Comparison of ENCODE assay signal across 11 cellular contexts in genomic region chr4:77636902-77637301, GRCh38. TPM values are rescaled to one million over a fixed set of nuclear protein-coding genes. Genes with fewer than 3 reads are reported as not detected.
DNase-seq lines count a peak whose midpoint lies in the region; ATAC-seq and TF ChIP-seq lines count a peak whose summit lies in the region.
"Had no signal": no experiment of that assay in that cellular context is flagged by ENCODE, and none has a peak within 500 bp of the region (broad histone marks: within the 10 kb centered on the region; RNA-seq: fewer than 3 reads in every experiment).

No MANE protein-coding gene starts in this region.

- H3K4me3 Mint-ChIP-seq in activated CD4-positive, alpha-beta memory T cell treated with anti-CD3 and anti-CD28 coated beads, Interleukin-2, amount 10 ng/mL, durations not matched to agents 7 days and 5 days, result no peak overlapping the region
- no peak overlapping the region for H3K4me3 Mint-ChIP-seq in activated T-cell treated with anti-CD3 and anti-CD28 coated beads, Interleukin-2, amount 50 U/mL, for 72 hours

- H3K4me3 ChIP-seq in left ventricle myocardium inferior (no peak overlapping the region), SJCRH30 (no peak overlapping the region), transverse colon (no peak overlapping the region), psoas muscle (no peak overlapping the region)
- H3K4me3 ChIP-seq: upper lobe of right lung had no signal

- TF ChIP-seq CTCF in left ventricle myocardium inferior (IDR thresholded peaks at IDR 0.05; ENCODE audit: borderline replicate concordance) (no peak), foreskin keratinocyte (conservative IDR thresholded peaks at IDR 0.05) (no peak), transverse colon (IDR thresholded peaks at IDR 0.05) (no peak), psoas muscle (IDR thresholded peaks at IDR 0.05) (no peak)

- H3K36me3 ChIP-seq in left ventricle myocardium inferior, result no peaks in the 10 kb centered on the region
- no peaks in the 10 kb centered on the region for H3K36me3 ChIP-seq in SJCRH30
- H3K36me3 ChIP-seq in transverse colon, result no peaks in the 10 kb centered on the region
- H3K36me3 ChIP-seq in psoas muscle (ENCODE audit: insufficient read depth in 1 of 2, low read depth in 1 of 2), result no peaks in the 10 kb centered on the region
- H3K36me3 ChIP-seq: upper lobe of right lung had no signal

- no peaks in the 10 kb centered on the region for H3K27me3 ChIP-seq in left ventricle myocardium inferior (ENCODE audit: low read depth)
- H3K27me3 ChIP-seq in SJCRH30, result no peaks in the 10 kb centered on the region
- H3K27me3 ChIP-seq in foreskin keratinocyte, result no peaks in the 10 kb centered on the region
- H3K27me3 ChIP-seq in transverse colon, result no peaks in the 10 kb centered on the region
- no peaks in the 10 kb centered on the region for H3K27me3 ChIP-seq in psoas muscle (ENCODE audit: insufficient read depth in 3 of 3, low read length in 2 of 3)
- H3K27me3 ChIP-seq: upper lobe of right lung had no signal

- intact Hi-C loops in left cardiac atrium (cut with DNase I) (no loop called here), left ventricle myocardium inferior (cut with micrococcal nuclease) (no loop called here), transverse colon (cut with DNase I; ENCODE audit: low total_unique reads) (no loop called here), psoas muscle (cut with DNase I) (no loop called here)

- H3K27ac Mint-ChIP-seq in activated CD4-positive, alpha-beta memory T cell treated with anti-CD3 and anti-CD28 coated beads, Interleukin-2, amount 10 ng/mL, durations not matched to agents 7 days and 5 days, result no peak overlapping the region
- no peak overlapping the region for H3K27ac Mint-ChIP-seq in activated T-cell treated with anti-CD3 and anti-CD28 coated beads, Interleukin-2, amount 50 U/mL, for 72 hours

- POLR2A ChIA-PET in activated CD4-positive, alpha-beta memory T cell treated with anti-CD3 and anti-CD28 coated beads, Interleukin-2, amount 10 ng/mL, durations not matched to agents 7 days and 5 days (lab: Charles Lee), result no interaction called here

- H3K4me1 ChIP-seq in left ventricle myocardium inferior, result no peaks in the 10 kb centered on the region
- H3K4me1 ChIP-seq in SJCRH30, result no peaks in the 10 kb centered on the region; the same call in 1 of the 2 replicates
- peaks cover 4% of the 10 kb centered on the region for H3K4me1 ChIP-seq in foreskin keratinocyte
- H3K4me1 ChIP-seq in transverse colon, result peaks cover 3 to 15% (median 5%) of the 10 kb centered on the region in 4 donors
- H3K4me1 ChIP-seq in psoas muscle, result no peaks in the 10 kb centered on the region
- H3K4me1 ChIP-seq: upper lobe of right lung had no signal

- H3K27ac ChIP-seq in left ventricle myocardium inferior (replicated peaks) (no peak overlapping the region), SJCRH30 (no peak overlapping the region), foreskin keratinocyte (peak overlapping the region; percentile 62), transverse colon (peak overlapping the region; percentile 15 to 43 (median 36)), psoas muscle (no peak overlapping the region)
- H3K27ac ChIP-seq: upper lobe of right lung had no signal

- peak; percentile 43 for TF ChIP-seq EP300 in transverse colon (IDR thresholded peaks at IDR 0.05; ENCODE audit: low read depth)

- CTCF ChIA-PET in activated CD4-positive, alpha-beta memory T cell treated with anti-CD3 and anti-CD28 coated beads, Interleukin-2, amount 10 ng/mL, durations not matched to agents 7 days and 5 days (lab: Charles Lee), result interaction anchor here (0.9 kb wide), 1 partner anchor 18 kb away, joined by 3 read pairs; no protein-coding TSS in a partner anchor

- H3K9me3 ChIP-seq in left ventricle myocardium inferior (replicated peaks) (no peaks in the 10 kb centered on the region), SJCRH30 (replicated peaks) (peaks cover 3% of the 10 kb centered on the region; the same call in 1 of the 2 replicates), transverse colon (no peaks in the 10 kb centered on the region), psoas muscle (no peaks in the 10 kb centered on the region)
- H3K9me3 ChIP-seq: upper lobe of right lung had no signal

- TF ChIP-seq POLR2A in transverse colon (IDR thresholded peaks at IDR 0.05), result no peak

- in situ Hi-C loops in transverse colon (cut with MboI; ENCODE audit: low pct_ligation_motif_present in 1 of 4, low pct_unique_long_range_greater_than_20kb in 1 of 4, low sequenced_read_pairs in 3 of 4), result no loop called here

- peak in 1 of 2 donors; percentile 62 for ATAC-seq in left cardiac atrium
- ATAC-seq in foreskin keratinocyte, result peak; percentile 97
- ATAC-seq in psoas muscle, result no peak
- ATAC-seq in activated T-cell treated with anti-CD3 and anti-CD28 coated beads, Interleukin-2, amount 50 U/mL, for 72 hours (replicated peaks in 1 of 2), result no peak

- no peaks in the 10 kb centered on the region for H3K36me3 Mint-ChIP-seq in activated CD4-positive, alpha-beta memory T cell treated with anti-CD3 and anti-CD28 coated beads, Interleukin-2, amount 10 ng/mL, durations not matched to agents 7 days and 5 days (ENCODE audit: low read depth)
- H3K36me3 Mint-ChIP-seq in activated T-cell treated with anti-CD3 and anti-CD28 coated beads, Interleukin-2, amount 50 U/mL, for 72 hours (ENCODE audit: insufficient read depth in 2 of 2), result peaks cover 0 to 3% of the 10 kb centered on the region in 2 donors

- H3K9me3 Mint-ChIP-seq in activated CD4-positive, alpha-beta memory T cell treated with anti-CD3 and anti-CD28 coated beads, Interleukin-2, amount 10 ng/mL, durations not matched to agents 7 days and 5 days, result peaks cover 13% of the 10 kb centered on the region
- H3K9me3 Mint-ChIP-seq in activated T-cell treated with anti-CD3 and anti-CD28 coated beads, Interleukin-2, amount 50 U/mL, for 72 hours, result peaks cover 0 to 7% of the 10 kb centered on the region in 2 donors

- 63 to 65% methylated on average over 2 to 3 of the region's 3 CpGs for WGBS in transverse colon (ENCODE audit: low coverage in 1 of 2), 2 donors
- WGBS in psoas muscle, 3 donors, result 78 to 86% (median 82%) methylated on average over 3 of the region's 3 CpGs

- no peaks in the 10 kb centered on the region for H3K4me1 Mint-ChIP-seq in activated CD4-positive, alpha-beta memory T cell treated with anti-CD3 and anti-CD28 coated beads, Interleukin-2, amount 10 ng/mL, durations not matched to agents 7 days and 5 days
- no peaks in the 10 kb centered on the region for H3K4me1 Mint-ChIP-seq in activated T-cell treated with anti-CD3 and anti-CD28 coated beads, Interleukin-2, amount 50 U/mL, for 72 hours (ENCODE audit: low read depth)

- DNase-seq in left cardiac atrium (peak; percentile 46), left ventricle myocardium inferior (no peak), SJCRH30 (peak; percentile 20 to 33), foreskin keratinocyte (peak; percentile 94 to 95), transverse colon (peak; percentile 72), psoas muscle (no peak)
- no peak for DNase-seq in activated CD4-positive, alpha-beta memory T cell treated with anti-CD3 and anti-CD28 coated beads, Interleukin-2, amount 10 ng/mL, durations not matched to agents 7 days and 5 days
- no peak for DNase-seq in activated T-cell treated with anti-CD3 and anti-CD28 coated beads, Interleukin-2, amount 50 U/mL, for 72 hours
- DNase-seq: activated CD4-positive, alpha-beta T cell treated with anti-CD3 and anti-CD28 coated beads, Interleukin-2, amount 50 U/mL, for 4 hours; AML-193; upper lobe of right lung had no signal

- H3K27me3 Mint-ChIP-seq in activated CD4-positive, alpha-beta memory T cell treated with anti-CD3 and anti-CD28 coated beads, Interleukin-2, amount 10 ng/mL, durations not matched to agents 7 days and 5 days, result peaks cover 10% of the 10 kb centered on the region
- peaks cover 3% of the 10 kb centered on the region for H3K27me3 Mint-ChIP-seq in activated T-cell treated with anti-CD3 and anti-CD28 coated beads, Interleukin-2, amount 50 U/mL, for 72 hours (ENCODE audit: low read depth)

RNA-seq across cellular contexts. Expression of gene CXCL13, which starts 31.3 kb away (rescaled TPM):
- total RNA-seq in left cardiac atrium (not detected), left ventricle myocardium inferior (not detected), foreskin keratinocyte (not detected in 2 replicates), transverse colon (10 to 100 TPM in 1 of 4 donors, 1 to 10 TPM in 1, not detected in 2; 3.4 to 14.9 TPM), psoas muscle (under 1 TPM in 2 of 4 donors, not detected in 2; 0.18 to 0.53 TPM)
- total RNA-seq in SJCRH30 (2014; rRNA removed; shearing (Covaris generic)), result not detected in 2 replicates
- polyA plus RNA-seq in foreskin keratinocyte (not detected in 2 replicates), psoas muscle (under 1 TPM in 2 of 3 donors, not detected in 1; 0.09 to 0.13 TPM)
- total RNA-seq in activated CD4-positive, alpha-beta memory T cell treated with anti-CD3 and anti-CD28 coated beads, Interleukin-2, amount 10 ng/mL, durations not matched to agents 7 days and 5 days, result not detected
- under 1 TPM; 0.26 to 0.28 TPM for total RNA-seq in activated T-cell treated with anti-CD3 and anti-CD28 coated beads, Interleukin-2, amount 50 U/mL, for 72 hours
- total RNA-seq: upper lobe of right lung had no signal

Comparison
In these comparisons a context has a peak if more than half of its experiments do, and no peak if none do; other contexts are left out.
1. DNase-seq: peak in left cardiac atrium (single experiment), SJCRH30 (2 of 2), foreskin keratinocyte (2 of 2) and transverse colon (single experiment); none in left ventricle myocardium inferior (single experiment), psoas muscle (0 of 2), activated CD4-positive, alpha-beta memory T cell treated with anti-CD3 and anti-CD28 coated beads, Interleukin-2, amount 10 ng/mL, durations not matched to agents 7 days and 5 days (single experiment) and activated T-cell treated with anti-CD3 and anti-CD28 coated beads, Interleukin-2, amount 50 U/mL, for 72 hours (0 of 2).
2. H3K27ac ChIP-seq: peak in foreskin keratinocyte (single experiment) and transverse colon (4 of 4); none in left ventricle myocardium inferior (single experiment), SJCRH30 (single experiment) and psoas muscle (single experiment).